18 cellular contexts compared by ENCODE assay signal in the genomic region with DNA sequence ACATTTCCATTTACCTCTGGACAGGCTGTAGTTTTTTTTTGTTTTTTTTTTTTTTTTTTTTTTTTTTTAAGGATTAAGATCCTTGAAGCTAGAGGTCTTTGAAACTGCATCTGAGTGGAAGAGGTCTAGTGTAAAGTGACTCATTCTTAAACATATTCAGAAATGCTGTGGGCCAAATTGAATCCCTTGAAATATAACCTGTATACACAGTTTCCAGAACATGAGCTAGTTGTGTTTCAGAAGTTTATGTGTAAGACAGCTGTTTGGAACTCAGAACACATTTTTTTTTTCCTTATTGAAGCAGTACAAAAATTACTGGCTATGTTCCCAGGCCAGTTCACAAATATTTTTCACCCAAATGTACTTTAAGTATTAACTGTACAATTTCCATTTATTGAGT.
DNase-seq lines count a peak whose midpoint lies in the region; ATAC-seq and FAIRE-seq lines count a peak whose summit lies in the region.
"Had no signal": no experiment of that assay in that cellular context is flagged by ENCODE, and none has a peak within 500 bp of the region (broad histone marks: within the 10 kb centered on the region; RNA-seq: fewer than 3 reads in every experiment).

No MANE protein-coding gene starts in this region.

- peak; percentile 6 for DNase-seq in ELR (ENCODE audit: low read depth)
- peak; percentile 17 for DNase-seq in RPMI7951 (ENCODE audit: low read depth)
- peak; percentile 34 for DNase-seq in fibroblast of peridontal ligament (ENCODE audit: extremely low read depth)
- DNase-seq in renal cortical epithelial cell (ENCODE audit: low read depth): peak; percentile 85
- DNase-seq in urothelium cell line (ENCODE audit: low spot score): no peak
- DNase-seq in Right ventricle myocardium inferior (ENCODE audit: missing footprints): no peak
- DNase-seq: activated CD4-positive, alpha-beta T cell treated with anti-CD3 and anti-CD28 coated beads for 36 hours; activated CD8-positive, alpha-beta memory T cell treated with anti-CD3 and anti-CD28 coated beads, Interleukin-2, amount 50 U/mL, for 48 hours; activated naive CD4-positive, alpha-beta T cell treated with Interleukin-2 at 50 U/mL for 16 hours; CD4-positive, alpha-beta T cell; GF-D8; KBM-7; NCI-H2171; stimulated activated CD4-positive, alpha-beta T cell treated with anti-CD3 and anti-CD28 coated beads, Interleukin-4, amount 100 ng/mL, for 4 hours had no signal

- no peak for ATAC-seq in GM21576 (IDR thresholded peaks at IDR 0.05; ENCODE audit: unreplicated experiment)
- no peak for ATAC-seq in Right ventricle myocardium inferior
- ATAC-seq: activated CD4-positive, alpha-beta T cell treated with anti-CD3 and anti-CD28 coated beads for 36 hours; sciatic nerve had no signal

- intact Hi-C loops in Right ventricle myocardium inferior (cut with DNase I): no loop called here

- FAIRE-seq in urothelium cell line (lab: Jason Lieb, UNC): no peak
- FAIRE-seq: frontal cortex, GM19239 had no signal

Comparison
In these comparisons a context has a peak if more than half of its experiments do, and no peak if none do; other contexts are left out.
1. DNase-seq: peak in ELR (single experiment), RPMI7951 (single experiment), fibroblast of peridontal ligament (single experiment) and renal cortical epithelial cell (single experiment); none in urothelium cell line (single experiment) and Right ventricle myocardium inferior (single experiment).